Comparison of ENCODE assay signal across 22 cellular contexts in genomic region chr1:92244376-92244775, GRCh38. TPM values are rescaled to one million over a fixed set of nuclear protein-coding genes. Genes with fewer than 3 reads are reported as not detected.
"Had no signal": no experiment of that assay in that cellular context is flagged by ENCODE, and none has a peak within 500 bp of the region (broad histone marks: within the 10 kb centered on the region; RNA-seq: fewer than 3 reads in every experiment).

No MANE protein-coding gene starts in this region.

- H3K4me3 ChIP-seq: coronary artery, esophagus squamous epithelium, hepatocyte, left lung, neural progenitor cell, ovary, thoracic aorta, upper lobe of right lung had no signal

- H2AFZ ChIP-seq: hepatocyte, neural progenitor cell had no signal

- H3K4me3 Mint-ChIP-seq: activated naive CD8-positive, alpha-beta T cell treated with anti-CD3 and anti-CD28 coated beads, Interleukin-2, amount 50 U/mL, for 24 hours; activated T-helper 1 cell treated with anti-CD3 and anti-CD28 coated beads, Interleukin-12 subunit alpha, Interleukin-12 subunit beta, Interleukin-2, Interleukin-4 antibody, amounts not matched to agents 30 ng/mL and 10 ng/mL and 1 ng/mL, durations not matched to agents 14 hours and 24 hours and 36 hours; neural progenitor cell had no signal

- H3K79me2 ChIP-seq: hepatocyte had no signal

- DNase-seq: activated CD4-positive, CD25-positive, alpha-beta regulatory T cell treated with anti-CD3 and anti-CD28 coated beads, Interleukin-2, amount 50 U/mL, for 72 hours; activated naive CD4-positive, alpha-beta T cell; activated naive CD8-positive, alpha-beta T cell treated with anti-CD3 and anti-CD28 coated beads, Interleukin-2, amount 50 U/mL, for 24 hours; caudate nucleus; esophagus squamous epithelium; left lung; mammary epithelial cell; ovary; stimulated activated CD4-positive, alpha-beta T cell treated with anti-CD3 and anti-CD28 coated beads, Interleukin-1b, Interleukin-23, amount 100 ng/mL, for 48 hours; T-helper 9 cell; upper lobe of right lung had no signal

- H3K9ac ChIP-seq: neural progenitor cell had no signal

- H3K9me3 Mint-ChIP-seq: activated naive CD8-positive, alpha-beta T cell treated with anti-CD3 and anti-CD28 coated beads, Interleukin-2, amount 50 U/mL, for 24 hours; activated T-helper 1 cell treated with anti-CD3 and anti-CD28 coated beads, Interleukin-12 subunit alpha, Interleukin-12 subunit beta, Interleukin-2, Interleukin-4 antibody, amounts not matched to agents 30 ng/mL and 10 ng/mL and 1 ng/mL, durations not matched to agents 14 hours and 24 hours and 36 hours; neural progenitor cell had no signal

- H3K27me3 ChIP-seq: esophagus squamous epithelium, hepatocyte, left lung, neural progenitor cell, ovary, upper lobe of right lung had no signal

- H3K4me1 ChIP-seq: esophagus squamous epithelium, left lung, neural progenitor cell, upper lobe of right lung had no signal

- ATAC-seq: activated naive CD8-positive, alpha-beta T cell treated with anti-CD3 and anti-CD28 coated beads, Interleukin-2, amount 50 U/mL, for 24 hours; left lung; sciatic nerve; upper lobe of right lung had no signal

- H3K27me3 Mint-ChIP-seq: activated naive CD8-positive, alpha-beta T cell treated with anti-CD3 and anti-CD28 coated beads, Interleukin-2, amount 50 U/mL, for 24 hours had no signal

- H3K9me3 ChIP-seq: esophagus squamous epithelium, left lung, ovary, thoracic aorta, upper lobe of right lung had no signal

- H3K4me2 ChIP-seq: hepatocyte, neural progenitor cell had no signal

- H3K4me1 Mint-ChIP-seq: activated naive CD8-positive, alpha-beta T cell treated with anti-CD3 and anti-CD28 coated beads, Interleukin-2, amount 50 U/mL, for 24 hours; neural progenitor cell had no signal

- H3K27ac ChIP-seq: coronary artery, esophagus squamous epithelium, hepatocyte, left lung, neural progenitor cell, ovary, thoracic aorta, upper lobe of right lung had no signal

- H3K27ac Mint-ChIP-seq: activated naive CD8-positive, alpha-beta T cell treated with anti-CD3 and anti-CD28 coated beads, Interleukin-2, amount 50 U/mL, for 24 hours; activated T-helper 1 cell treated with anti-CD3 and anti-CD28 coated beads, Interleukin-12 subunit alpha, Interleukin-12 subunit beta, Interleukin-2, Interleukin-4 antibody, amounts not matched to agents 30 ng/mL and 10 ng/mL and 1 ng/mL, durations not matched to agents 14 hours and 24 hours and 36 hours; neural progenitor cell had no signal

- H3K36me3 ChIP-seq: neural progenitor cell, ovary, thoracic aorta had no signal

RNA-seq across cellular contexts. Expression of gene C1orf146, which starts 26.7 kb away (rescaled TPM):
- total RNA-seq: activated CD8-positive, alpha-beta memory T cell treated with anti-CD3 and anti-CD28 coated beads for 36 hours; activated T-helper 1 cell treated with anti-CD3 and anti-CD28 coated beads, Interleukin-12 subunit alpha, Interleukin-12 subunit beta, Interleukin-2, Interleukin-4 antibody, amounts not matched to agents 30 ng/mL and 10 ng/mL and 1 ng/mL, durations not matched to agents 14 hours and 24 hours and 36 hours; endothelial cell of umbilical vein; esophagus squamous epithelium; glomerular endothelial cell; hepatocyte; left lung; mammary epithelial cell; ovary; pulmonary artery endothelial cell; sciatic nerve; thoracic aorta; upper lobe of right lung had no signal
- polyA plus RNA-seq: endothelial cell of umbilical vein, hepatocyte, keratinocyte, mammary epithelial cell, ovary had no signal
